Comparison of ENCODE assay signal across 23 cellular contexts in the genomic region with DNA sequence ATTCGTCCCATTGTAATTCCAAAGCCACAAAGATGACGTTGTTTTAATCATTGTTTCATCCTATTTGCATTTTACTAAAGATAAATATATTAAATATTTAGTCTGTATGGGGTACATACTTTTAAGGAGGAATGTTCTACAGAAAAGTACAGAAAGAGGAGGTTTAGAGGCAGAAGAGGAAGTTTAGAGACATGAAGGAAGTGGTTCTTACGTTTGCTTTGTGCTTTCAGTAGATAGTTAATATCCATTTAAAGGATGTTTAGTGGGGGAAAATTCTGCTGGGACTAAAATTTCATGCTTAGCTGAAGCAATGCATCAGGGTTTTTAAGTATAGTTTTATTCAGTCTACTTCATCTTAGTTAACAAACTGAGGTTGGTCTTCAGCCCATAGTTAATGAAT.
DNase-seq lines count a peak whose midpoint lies in the region; ATAC-seq and TF ChIP-seq lines count a peak whose summit lies in the region.
"Had no signal": no experiment of that assay in that cellular context is flagged by ENCODE, and none has a peak within 500 bp of the region (broad histone marks: within the 10 kb centered on the region; RNA-seq: fewer than 3 reads in every experiment).

No MANE protein-coding gene starts in this region.

- H3K36me3 ChIP-seq in vagina: no peaks in the 10 kb centered on the region
- no peaks in the 10 kb centered on the region for H3K36me3 ChIP-seq in effector memory CD4-positive, alpha-beta T cell (ENCODE audit: control insufficient read depth, insufficient read depth, low read length)
- H3K36me3 ChIP-seq: gastrocnemius medialis, prostate gland, sigmoid colon, SJCRH30 had no signal

- TF ChIP-seq POLR2A in vagina (IDR thresholded peaks at IDR 0.05): no peak

- intact Hi-C loops in vagina (cut with DNase I): no loop called here

- no peak overlapping the region for H3K4me3 ChIP-seq in vagina
- no peak overlapping the region for H3K4me3 ChIP-seq in effector memory CD4-positive, alpha-beta T cell (ENCODE audit: insufficient read depth, low read depth, low read length, poor library complexity, severe bottlenecking)
- H3K4me3 ChIP-seq: gastrocnemius medialis, GM23248, prostate gland, sigmoid colon, SJCRH30 had no signal

- TF ChIP-seq CTCF in vagina (IDR thresholded peaks at IDR 0.05): no peak

- no peaks in the 10 kb centered on the region for H3K4me1 ChIP-seq in vagina
- no peaks in the 10 kb centered on the region for H3K4me1 ChIP-seq in effector memory CD4-positive, alpha-beta T cell (ENCODE audit: control insufficient read depth, insufficient read depth, low read length, poor library complexity, severe bottlenecking)
- H3K4me1 ChIP-seq: gastrocnemius medialis, prostate gland, SJCRH30 had no signal

- no peaks in the 10 kb centered on the region for H3K9me3 ChIP-seq in vagina
- no peaks in the 10 kb centered on the region for H3K9me3 ChIP-seq in effector memory CD4-positive, alpha-beta T cell (ENCODE audit: control insufficient read depth, low read length)
- H3K9me3 ChIP-seq: gastrocnemius medialis, prostate gland, sigmoid colon, SJCRH30 had no signal

- H3K27me3 ChIP-seq in vagina: no peaks in the 10 kb centered on the region
- H3K27me3 ChIP-seq in effector memory CD4-positive, alpha-beta T cell (replicated peaks; ENCODE audit: control insufficient read depth, insufficient read depth, low read length, poor library complexity, severe bottlenecking): no peaks in the 10 kb centered on the region
- H3K27me3 ChIP-seq: gastrocnemius medialis, sigmoid colon, SJCRH30 had no signal

- H3K27ac ChIP-seq in vagina: no peak overlapping the region
- no peak overlapping the region for H3K27ac ChIP-seq in effector memory CD4-positive, alpha-beta T cell (ENCODE audit: insufficient read depth, low read length, poor library complexity, severe bottlenecking)
- H3K27ac ChIP-seq: C4-2B, gastrocnemius medialis, prostate gland, sigmoid colon, SJCRH30 had no signal

- DNase-seq in GF-D8 (lab: John Stamatoyannopoulos, UW) (peak; percentile 26), MV-4-11 (lab: John Stamatoyannopoulos, UW) (peak; percentile 67), SKM-1 (lab: John Stamatoyannopoulos, UW; ENCODE audit: unreplicated experiment) (peak; percentile 71), germinal center (ENCODE audit: low spot score) (peak; percentile 11), vagina (ENCODE audit: extremely low spot score in 2 of 2) (no peak), iPS-NIHi11 (ENCODE audit: low spot score) (no peak)
- DNase-seq in effector memory CD4-positive, alpha-beta T cell: no peak
- DNase-seq: activated CD4-positive, alpha-beta T cell treated with anti-CD3 and anti-CD28 coated beads for 36 hours; activated gamma-delta T cell; activated naive CD8-positive, alpha-beta T cell treated with anti-CD3 and anti-CD28 coated beads, Interleukin-2, amount 50 U/mL, for 24 hours; activated T-cell treated with anti-CD3 and anti-CD28 coated beads, Interleukin-2, amount 50 U/mL, for 1 hour; gastrocnemius medialis; GM23248; mesendoderm; NCI-H1417 treated with DMSO at 0.1 percent for 48 hours; NCI-H2081 treated with DMSO at 0.1 percent for 48 hours; sigmoid colon; stimulated activated CD4-positive, alpha-beta T cell treated with anti-CD3 and anti-CD28 coated beads, Interleukin-4, amount 100 ng/mL, for 24 hours had no signal

- ATAC-seq in GM19452 (IDR thresholded peaks at IDR 0.05; ENCODE audit: unreplicated experiment): no peak
- ATAC-seq: activated CD4-positive, alpha-beta T cell treated with anti-CD3 and anti-CD28 coated beads for 36 hours; activated naive CD8-positive, alpha-beta T cell treated with anti-CD3 and anti-CD28 coated beads, Interleukin-2, amount 50 U/mL, for 24 hours; gastrocnemius medialis; left lobe of liver had no signal

Comparison
In these comparisons a context has a peak if more than half of its experiments do, and no peak if none do; other contexts are left out.
1. DNase-seq: peak in GF-D8 (single experiment), MV-4-11 (single experiment), SKM-1 (single experiment) and germinal center (single experiment); none in vagina (0 of 2), iPS-NIHi11 (single experiment) and effector memory CD4-positive, alpha-beta T cell (0 of 3).